In genomic region chr11:61870429-61871039, GRCh38 we compare ENCODE assay signal across 10 cellular contexts. TPM values are rescaled to one million over a fixed set of nuclear protein-coding genes. Genes with fewer than 3 reads are reported as not detected.
DNase-seq lines count a peak whose midpoint lies in the region; ATAC-seq and TF ChIP-seq lines count a peak whose summit lies in the region.
"Had no signal": no experiment of that assay in that cellular context is flagged by ENCODE, and none has a peak within 500 bp of the region (broad histone marks: within the 10 kb centered on the region; RNA-seq: fewer than 3 reads in every experiment).

No MANE protein-coding gene starts in this region.

- ATAC-seq in GM19324 (IDR thresholded peaks at IDR 0.05; ENCODE audit: low FRiP score, unreplicated experiment) = no peak

- peak overlapping the region; percentile 70 for H3K27ac ChIP-seq in A673 (ENCODE audit: low read depth, low read length, poor library complexity, severe bottlenecking)
- H3K27ac ChIP-seq in caudate nucleus (ENCODE audit: low read depth, low read length) = peak overlapping the region; percentile 52
- no peak overlapping the region for H3K27ac ChIP-seq in CD4-positive, alpha-beta memory T cell (ENCODE audit: low read depth, low read length)

- no peak for TF ChIP-seq CTCF in A673 (conservative IDR thresholded peaks at IDR 0.05; ENCODE audit: low read depth, low read length)

- no peaks in the 10 kb centered on the region for H3K27me3 ChIP-seq in A673 (replicated peaks; ENCODE audit: insufficient read depth, low read depth, low read length, poor library complexity)
- no peaks in the 10 kb centered on the region for H3K27me3 ChIP-seq in CD4-positive, alpha-beta memory T cell (ENCODE audit: insufficient read depth, low read length)

- H3K4me1 Mint-ChIP-seq in activated CD4-positive, alpha-beta memory T cell treated with anti-CD3 and anti-CD28 coated beads, Interleukin-2, amount 10 ng/mL, durations not matched to agents 7 days and 5 days = peaks cover 5% of the 10 kb centered on the region
- H3K4me1 Mint-ChIP-seq in CD4-positive, alpha-beta memory T cell = peaks cover 4 to 7% (median 5%) of the 10 kb centered on the region in 4 donors

- H3K4me1 ChIP-seq in A673 (ENCODE audit: insufficient read depth, low read length, poor library complexity, severe bottlenecking) = peaks cover 20% of the 10 kb centered on the region
- H3K4me1 ChIP-seq in CD4-positive, alpha-beta memory T cell (ENCODE audit: insufficient read depth, low read length) = peaks cover 4% of the 10 kb centered on the region

- no peak overlapping the region for H3K4me3 ChIP-seq in A673 (ENCODE audit: low read depth, low read length, poor library complexity, severe bottlenecking)
- H3K4me3 ChIP-seq in CD4-positive, alpha-beta memory T cell (ENCODE audit: low read length in 2 of 2) = no peak overlapping the region

- no peaks in the 10 kb centered on the region for H3K9me3 ChIP-seq in A673 (ENCODE audit: low read depth, low read length, poor library complexity, severe bottlenecking)
- no peaks in the 10 kb centered on the region for H3K9me3 ChIP-seq in CD4-positive, alpha-beta memory T cell (ENCODE audit: control insufficient read depth in 1 of 2, low read length in 2 of 2)

- peaks cover 17% of the 10 kb centered on the region for H3K36me3 ChIP-seq in A673 (ENCODE audit: insufficient read depth, low read length, poor library complexity, severe bottlenecking)
- H3K36me3 ChIP-seq in CD4-positive, alpha-beta memory T cell (ENCODE audit: insufficient read depth, low read length) = no peaks in the 10 kb centered on the region

- intact Hi-C loops in A673 (cut with micrococcal nuclease; ENCODE audit: unreplicated experiment) = loop anchor here (1.0 to 10.0 kb wide), 5 partner anchors 73 to 444 kb away; no protein-coding TSS in a partner anchor
- intact Hi-C loops in CD4-positive, alpha-beta memory T cell (cut with micrococcal nuclease) = loop anchor here (1.0 kb wide), 2 partner anchors 212 to 238 kb away; no protein-coding TSS in a partner anchor

- no peaks in the 10 kb centered on the region for H3K9me3 Mint-ChIP-seq in activated CD4-positive, alpha-beta memory T cell treated with anti-CD3 and anti-CD28 coated beads, Interleukin-2, amount 10 ng/mL, durations not matched to agents 7 days and 5 days
- H3K9me3 Mint-ChIP-seq in CD4-positive, alpha-beta memory T cell = no peaks in the 10 kb centered on the region

- peak; percentile 70 for DNase-seq in A673 (ENCODE audit: low spot score)
- peak; percentile 23 for DNase-seq in HT1080 (ENCODE audit: low read depth)
- peak in 1 of 61 donors; percentile 4 for DNase-seq in caudate nucleus (lab: John Stamatoyannopoulos, UW)
- DNase-seq in myocyte (ENCODE audit: low read depth) = peak; percentile 44
- DNase-seq in activated CD4-positive, alpha-beta memory T cell treated with anti-CD3 and anti-CD28 coated beads, Interleukin-2, amount 10 ng/mL, durations not matched to agents 7 days and 5 days = no peak
- DNase-seq in cerebellar nuclear complex (lab: John Stamatoyannopoulos, UW) = no peak
- no peak for DNase-seq in CD4-positive, alpha-beta memory T cell

- no TSS peak for BruUV-seq in A673 (replicated peaks; lab: Mats Ljungman, UMichigan)

- H3K36me3 Mint-ChIP-seq in activated CD4-positive, alpha-beta memory T cell treated with anti-CD3 and anti-CD28 coated beads, Interleukin-2, amount 10 ng/mL, durations not matched to agents 7 days and 5 days (ENCODE audit: low read depth) = peaks cover 5% of the 10 kb centered on the region
- no peaks in the 10 kb centered on the region for H3K36me3 Mint-ChIP-seq in CD4-positive, alpha-beta memory T cell
- H3K36me3 Mint-ChIP-seq: CD4-positive, CD25-positive, alpha-beta regulatory T cell had no signal

- POLR2A ChIA-PET in A673 (lab: Charles Lee; ENCODE audit: low non-redundant PET) = no interaction called here
- POLR2A ChIA-PET in activated CD4-positive, alpha-beta memory T cell treated with anti-CD3 and anti-CD28 coated beads, Interleukin-2, amount 10 ng/mL, durations not matched to agents 7 days and 5 days (lab: Charles Lee) = interaction anchor here (0.7 to 1.5 kb wide), 5 partner anchors 12 to 103 kb away, joined by 3 to 5 read pairs (median 3); no protein-coding TSS in a partner anchor
- POLR2A ChIA-PET in CD4-positive, alpha-beta memory T cell (lab: Charles Lee; ENCODE audit: partially characterized antibody) = interaction anchor here (1.4 kb wide), 1 partner anchor 211 kb away, joined by 4 read pairs; no protein-coding TSS in a partner anchor

- peaks cover 2% of the 10 kb centered on the region for H3K27me3 Mint-ChIP-seq in activated CD4-positive, alpha-beta memory T cell treated with anti-CD3 and anti-CD28 coated beads, Interleukin-2, amount 10 ng/mL, durations not matched to agents 7 days and 5 days
- H3K27me3 Mint-ChIP-seq in CD4-positive, alpha-beta memory T cell = peaks cover 2 to 6% of the 10 kb centered on the region in 2 donors

- CTCF ChIA-PET in A673 (lab: Charles Lee) = interaction anchor here (0.9 to 3.4 kb wide), 6 partner anchors 15 to 240 kb away, joined by 3 to 43 read pairs (median 6); no protein-coding TSS in a partner anchor
- CTCF ChIA-PET in activated CD4-positive, alpha-beta memory T cell treated with anti-CD3 and anti-CD28 coated beads, Interleukin-2, amount 10 ng/mL, durations not matched to agents 7 days and 5 days (lab: Charles Lee) = interaction anchor here (0.7 to 2.2 kb wide), 13 partner anchors 8 to 242 kb away, joined by 3 to 14 read pairs (median 5); no protein-coding TSS in a partner anchor
- CTCF ChIA-PET in CD4-positive, alpha-beta memory T cell (lab: Charles Lee; ENCODE audit: partially characterized antibody) = interaction anchor here (0.7 to 5.0 kb wide), 13 partner anchors 10 to 239 kb away, joined by 3 to 36 read pairs (median 4); partner anchors contain the start of genes FADS2 and FADS3

- H3K27ac Mint-ChIP-seq in activated CD4-positive, alpha-beta memory T cell treated with anti-CD3 and anti-CD28 coated beads, Interleukin-2, amount 10 ng/mL, durations not matched to agents 7 days and 5 days = no peak overlapping the region
- no peak overlapping the region for H3K27ac Mint-ChIP-seq in CD4-positive, alpha-beta memory T cell

- H3K4me3 Mint-ChIP-seq in activated CD4-positive, alpha-beta memory T cell treated with anti-CD3 and anti-CD28 coated beads, Interleukin-2, amount 10 ng/mL, durations not matched to agents 7 days and 5 days = no peak overlapping the region
- H3K4me3 Mint-ChIP-seq in CD4-positive, alpha-beta memory T cell = peak overlapping the region in 1 of 8 donors; percentile 20

RNA-seq across cellular contexts. Expression of gene FADS3, which starts 20.8 kb away (rescaled TPM):
- total RNA-seq in A673 (2021) (23.3 and 28.1 TPM in 2 replicates), myocyte (310 and 645 TPM in 2 replicates)
- 61.3 and 65.3 TPM in 2 replicates for total RNA-seq in HT1080 (2014; rRNA removed; shearing (Covaris generic))
- polyA plus RNA-seq in HT1080 (2015; cell fraction: cytosol; rRNA removed) = 28.5 and 34.3 TPM in 2 replicates
- polyA plus RNA-seq in HT1080 (2015; cell fraction: nucleus; rRNA removed) = 155 and 159 TPM in 2 replicates
- 414 TPM for polyA plus RNA-seq in myocyte (2012)
- 1 to 10 TPM; 5.2 to 5.4 TPM for total RNA-seq in activated CD4-positive, alpha-beta memory T cell treated with anti-CD3 and anti-CD28 coated beads, Interleukin-2, amount 10 ng/mL, durations not matched to agents 7 days and 5 days
- 1 to 10 TPM; 5.9 to 7.8 TPM for total RNA-seq in CD4-positive, alpha-beta memory T cell
- polyA plus RNA-seq in CD4-positive, alpha-beta memory T cell = 1 to 10 TPM; 2.9 to 3.0 TPM

RNA-seq across cellular contexts. Expression of gene FADS2, which starts 42.4 kb away (rescaled TPM):
- total RNA-seq in A673 (2021) = 1,097 and 1,272 TPM in 2 replicates
- total RNA-seq in HT1080 (2014; rRNA removed; shearing (Covaris generic)) = 105 and 125 TPM in 2 replicates
- 66.8 and 76.0 TPM in 2 replicates for polyA plus RNA-seq in HT1080 (2015; cell fraction: cytosol; rRNA removed)
- polyA plus RNA-seq in HT1080 (2015; cell fraction: nucleus; rRNA removed) = 118 and 122 TPM in 2 replicates
- total RNA-seq in myocyte = 68.6 and 175 TPM in 2 replicates
- 156 TPM for polyA plus RNA-seq in myocyte (2012)
- 100 to 1,000 TPM; 251 to 253 TPM for total RNA-seq in activated CD4-positive, alpha-beta memory T cell treated with anti-CD3 and anti-CD28 coated beads, Interleukin-2, amount 10 ng/mL, durations not matched to agents 7 days and 5 days
- total RNA-seq in CD4-positive, alpha-beta memory T cell = under 1 TPM; 0.22 to 0.73 TPM
- polyA plus RNA-seq in CD4-positive, alpha-beta memory T cell = under 1 TPM; 0.06 to 0.94 TPM

RNA-seq across cellular contexts. Expression of gene RAB3IL1, which starts 46.8 kb away (rescaled TPM):
- total RNA-seq in A673 (2021) (21.9 and 26.9 TPM in 2 replicates), myocyte (3.0 and 4.3 TPM in 2 replicates)
- 3.1 and 4.8 TPM in 2 replicates for total RNA-seq in HT1080 (2014; rRNA removed; shearing (Covaris generic))
- 2.7 and 3.6 TPM in 2 replicates for polyA plus RNA-seq in HT1080 (2015; cell fraction: cytosol; rRNA removed)
- polyA plus RNA-seq in HT1080 (2015; cell fraction: nucleus; rRNA removed) = 1.4 and 2.4 TPM in 2 replicates
- polyA plus RNA-seq in myocyte (2012) = 8.1 TPM
- not detected for total RNA-seq in activated CD4-positive, alpha-beta memory T cell treated with anti-CD3 and anti-CD28 coated beads, Interleukin-2, amount 10 ng/mL, durations not matched to agents 7 days and 5 days
- total RNA-seq in CD4-positive, alpha-beta memory T cell = under 1 TPM; 0.44 to 0.53 TPM
- polyA plus RNA-seq in CD4-positive, alpha-beta memory T cell = not detected
- total RNA-seq: activated CD8-positive, alpha-beta memory T cell treated with anti-CD3 and anti-CD28 coated beads for 36 hours; CD4-positive, CD25-positive, alpha-beta regulatory T cell had no signal
- polyA plus RNA-seq: CD4-positive, CD25-positive, alpha-beta regulatory T cell had no signal

RNA-seq across cellular contexts. Expression of gene FADS1, which starts 53.7 kb away (rescaled TPM):
- total RNA-seq in A673 (2021) = 442 and 490 TPM in 2 replicates
- total RNA-seq in HT1080 (2014; rRNA removed; shearing (Covaris generic)) = 103 and 108 TPM in 2 replicates
- polyA plus RNA-seq in HT1080 (2015; cell fraction: cytosol; rRNA removed) = 56.1 and 63.9 TPM in 2 replicates
- polyA plus RNA-seq in HT1080 (2015; cell fraction: nucleus; rRNA removed) = 66.5 and 71.3 TPM in 2 replicates
- 72.9 and 123 TPM in 2 replicates for total RNA-seq in myocyte
- 69.2 TPM for polyA plus RNA-seq in myocyte (2012)
- 10 to 100 TPM; 63.6 to 68.2 TPM for total RNA-seq in activated CD4-positive, alpha-beta memory T cell treated with anti-CD3 and anti-CD28 coated beads, Interleukin-2, amount 10 ng/mL, durations not matched to agents 7 days and 5 days
- total RNA-seq in CD4-positive, alpha-beta memory T cell = 1 to 10 TPM; 1.7 to 2.2 TPM
- polyA plus RNA-seq in CD4-positive, alpha-beta memory T cell = under 1 TPM; 0.70 to 0.72 TPM

Comparison
In these comparisons a context has a peak if more than half of its experiments do, and no peak if none do; other contexts are left out.
1. DNase-seq: peak in A673 (single experiment), HT1080 (single experiment) and myocyte (single experiment); none in activated CD4-positive, alpha-beta memory T cell treated with anti-CD3 and anti-CD28 coated beads, Interleukin-2, amount 10 ng/mL, durations not matched to agents 7 days and 5 days (single experiment), cerebellar nuclear complex (0 of 2) and CD4-positive, alpha-beta memory T cell (0 of 5).
2. RNA of gene FADS2, which starts 42.4 kb away (total RNA-seq): 1,097 to 1,272 TPM in A673, 251 to 253 TPM in activated CD4-positive, alpha-beta memory T cell treated with anti-CD3 and anti-CD28 coated beads, Interleukin-2, amount 10 ng/mL, durations not matched to agents 7 days and 5 days, 68.6 to 175 TPM in myocyte and 105 to 125 TPM in HT1080; 0.22 to 0.73 TPM in CD4-positive, alpha-beta memory T cell; every median in the first group is over 10 times any median in the second.